In genomic region chrX:48782795-48783194, GRCh38 we compare ENCODE assay signal across 21 cellular contexts. TPM values are rescaled to one million over a fixed set of nuclear protein-coding genes. Genes with fewer than 3 reads are reported as not detected.
"Had no signal": no experiment of that assay in that cellular context is flagged by ENCODE, and none has a peak within 500 bp of the region (broad histone marks: within the 10 kb centered on the region; RNA-seq: fewer than 3 reads in every experiment).

No MANE protein-coding gene starts in this region.

- H3K36me3 Mint-ChIP-seq: naive thymus-derived CD8-positive, alpha-beta T cell had no signal

- H3K4me3 Mint-ChIP-seq: endodermal cell; naive thymus-derived CD8-positive, alpha-beta T cell had no signal

- H3K9me3 Mint-ChIP-seq: naive thymus-derived CD8-positive, alpha-beta T cell had no signal

- ATAC-seq: heart left ventricle; mucosa of descending colon; naive thymus-derived CD8-positive, alpha-beta T cell; sciatic nerve had no signal

- DNase-seq: effector CD4-positive, alpha-beta T cell; endodermal cell; foreskin melanocyte; heart left ventricle; hypothalamus; kidney glomerular epithelial cell; mesendoderm; mucosa of descending colon; naive thymus-derived CD8-positive, alpha-beta T cell; stimulated activated CD4-positive, alpha-beta T cell treated with anti-CD3 and anti-CD28 coated beads, Interleukin-12 subunit alpha, Interleukin-12 subunit beta, amount 100 ng/mL, for 4 hours; stimulated activated naive CD4-positive, alpha-beta T cell treated with Interleukin-2 at 50 U/mL for 16 hours; trophoblast cell had no signal

- H3K27me3 Mint-ChIP-seq: naive thymus-derived CD8-positive, alpha-beta T cell had no signal

- H3K27ac Mint-ChIP-seq: endodermal cell; naive thymus-derived CD8-positive, alpha-beta T cell had no signal

RNA-seq across cellular contexts. Expression of gene GATA1, which starts 3.6 kb away (rescaled TPM):
- total RNA-seq: dermis microvascular lymphatic vessel endothelial cell; endodermal cell; endothelial cell of umbilical vein; lung microvascular endothelial cell; naive thymus-derived CD8-positive, alpha-beta T cell; osteoblast; pulmonary artery endothelial cell; urinary bladder had no signal

RNA-seq across cellular contexts. Expression of gene GLOD5, which starts 21.2 kb away (rescaled TPM):
- total RNA-seq: dermis microvascular lymphatic vessel endothelial cell; endodermal cell; endothelial cell of umbilical vein; heart left ventricle; lung microvascular endothelial cell; naive thymus-derived CD8-positive, alpha-beta T cell; osteoblast; pulmonary artery endothelial cell; sciatic nerve; skeletal muscle tissue; urinary bladder had no signal

RNA-seq across cellular contexts. Expression of gene ERAS, which starts 43.5 kb away (rescaled TPM):
- total RNA-seq: dermis microvascular lymphatic vessel endothelial cell; endodermal cell; endothelial cell of umbilical vein; heart left ventricle; liver; lung microvascular endothelial cell; naive thymus-derived CD8-positive, alpha-beta T cell; osteoblast; pulmonary artery endothelial cell; skeletal muscle tissue; urinary bladder had no signal

RNA-seq across cellular contexts. Expression of gene PCSK1N, which starts 52.6 kb away (rescaled TPM):
- total RNA-seq: osteoblast, pulmonary artery endothelial cell, skeletal muscle tissue had no signal
